Comparison of ENCODE assay signal across 8 cellular contexts in the genomic region with DNA sequence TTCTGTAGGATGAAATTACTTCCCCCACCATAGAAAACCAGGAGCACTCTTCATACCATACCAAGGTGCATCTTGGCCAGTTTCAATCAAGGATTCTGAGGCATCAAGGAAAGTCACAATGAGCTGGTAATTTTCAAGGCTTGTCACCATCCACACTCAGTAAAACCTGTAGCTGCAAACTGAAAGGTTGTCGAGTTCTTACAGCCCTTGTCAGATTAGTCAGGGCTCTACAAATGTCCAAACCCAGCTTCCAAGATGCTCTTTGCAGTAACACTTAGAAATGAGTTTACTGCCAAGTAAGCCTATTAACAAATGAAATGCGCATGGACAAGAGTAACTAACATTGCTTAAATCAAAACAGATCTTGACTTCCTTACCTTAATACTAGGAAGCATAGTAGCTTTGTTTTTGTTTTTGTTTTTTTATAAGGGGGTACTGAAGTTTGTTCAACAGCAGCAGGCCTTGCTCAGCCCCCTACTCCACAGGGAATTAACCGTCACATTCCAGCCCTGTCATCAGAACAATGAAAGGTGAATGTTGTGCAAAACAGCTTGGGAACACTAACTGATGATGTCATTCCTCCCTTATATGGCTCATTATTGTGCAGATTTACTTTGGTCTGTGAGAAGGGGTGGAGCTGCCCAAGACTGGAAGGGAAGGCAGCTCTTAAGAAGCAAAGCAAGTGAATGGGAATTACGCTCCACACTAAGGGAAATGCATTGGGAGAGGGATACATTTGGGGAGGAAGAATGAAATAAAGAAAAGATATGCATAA. TPM values are rescaled to one million over a fixed set of nuclear protein-coding genes. Genes with fewer than 3 reads are reported as not detected.
DNase-seq lines count a peak whose midpoint lies in the region; FAIRE-seq and TF ChIP-seq lines count a peak whose summit lies in the region.

No MANE protein-coding gene starts in this region.

- peak overlapping the region; percentile 9 for H3K27ac ChIP-seq in suprapubic skin

- TF ChIP-seq CTCF in bronchial epithelial cell (IDR thresholded peaks at IDR 0.05; ENCODE audit: insufficient read depth, low read length, severe bottlenecking): no peak
- TF ChIP-seq CTCF in suprapubic skin (IDR thresholded peaks at IDR 0.05): no peak

- POLR2A ChIA-PET in HEK293T (lab: Yijun Ruan, JAX): interaction anchor here (0.8 to 1.2 kb wide), 3 partner anchors 13 to 49 kb away, joined by 3 to 5 read pairs (median 5); a partner anchor contains a TSS

- no peak for TF ChIP-seq POLR2A in suprapubic skin (IDR thresholded peaks at IDR 0.05)

- H3K9me3 ChIP-seq in iPS-15b (ENCODE audit: control insufficient read depth, insufficient read depth, low read length) (no peaks in the 10 kb centered on the region), suprapubic skin (no peaks in the 10 kb centered on the region)

- 43% methylated on average over 4 of the region's 4 CpGs for WGBS in suprapubic skin

- H3K4me3 ChIP-seq in bronchial epithelial cell (ENCODE audit: low read depth, low read length) (no peak overlapping the region), iPS-15b (ENCODE audit: low read depth, low read length) (peak overlapping the region; percentile 39), suprapubic skin (no peak overlapping the region)

- H3K36me3 ChIP-seq in bronchial epithelial cell (ENCODE audit: control insufficient read depth, insufficient read depth, low read length) (no peaks in the 10 kb centered on the region), iPS-15b (ENCODE audit: control insufficient read depth, insufficient read depth, low read length) (no peaks in the 10 kb centered on the region), suprapubic skin (no peaks in the 10 kb centered on the region)

- no peak for TF ChIP-seq EP300 in suprapubic skin (IDR thresholded peaks at IDR 0.05)

- H3K4me1 ChIP-seq in iPS-15b (ENCODE audit: control insufficient read depth, insufficient read depth, low read length) (peaks cover 33% of the 10 kb centered on the region), suprapubic skin (peaks cover 6% of the 10 kb centered on the region)

- no peaks in the 10 kb centered on the region for H3K27me3 ChIP-seq in bronchial epithelial cell (ENCODE audit: control insufficient read depth, insufficient read depth, low read length)
- no peaks in the 10 kb centered on the region for H3K27me3 ChIP-seq in iPS-15b (ENCODE audit: control insufficient read depth, insufficient read depth, low read length)
- no peaks in the 10 kb centered on the region for H3K27me3 ChIP-seq in suprapubic skin

- DNase-seq in HEK293T (ENCODE audit: extremely low spot score) (peak; percentile 49), bronchial epithelial cell (ENCODE audit: low read depth) (peak; percentile 88), suprapubic skin (ENCODE audit: low spot score in 2 of 2) (no peak), HPDE6-E6E7 (ENCODE audit: extremely low spot score) (no peak), superior temporal gyrus (ENCODE audit: extremely low spot score) (no peak), HuH-7.5 (ENCODE audit: low spot score) (no peak)
- DNase-seq in activated CD4-positive, alpha-beta T cell treated with anti-CD3 and anti-CD28 coated beads, Interleukin-2, amount 50 U/mL, for 4 hours: no peak

- no peak overlapping the region for H3K9ac ChIP-seq in iPS-15b (ENCODE audit: low read depth, low read length)

- FAIRE-seq in bronchial epithelial cell (lab: Jason Lieb, UNC): no peak

- CTCF ChIA-PET in HEK293T (lab: Yijun Ruan, JAX): interaction anchor here (1.0 to 1.2 kb wide), 3 partner anchors 17 to 190 kb away, joined by 3 read pairs; no protein-coding TSS in a partner anchor

TF ChIP-seq in HEK293T, 16 proteins besides CTCF, POLR2A, EP300 and RAD21:
- TF ChIP-seq CTBP1 (IDR thresholded peaks at IDR 0.05; ENCODE audit: borderline replicate concordance) (peak; percentile 47; the same call in 1 of the 2 replicates), BHLHE40 (IDR thresholded peaks at IDR 0.05; ENCODE audit: borderline replicate concordance) (no peak)

RNA-seq across cellular contexts. Expression of a gene that starts 49.9 kb away (rescaled TPM):
- 96.9 and 118 TPM in 2 replicates for total RNA-seq in bronchial epithelial cell
- 10 to 100 TPM; 30.5 to 50.0 (median 38.2) TPM for total RNA-seq in suprapubic skin

Comparison
In these comparisons a context has a peak if more than half of its experiments do, and no peak if none do; other contexts are left out.
1. DNase-seq: peak in HEK293T (single experiment) and bronchial epithelial cell (single experiment); none in suprapubic skin (0 of 2), HPDE6-E6E7 (single experiment), superior temporal gyrus (single experiment), activated CD4-positive, alpha-beta T cell treated with anti-CD3 and anti-CD28 coated beads, Interleukin-2, amount 50 U/mL, for 4 hours (0 of 2) and HuH-7.5 (single experiment).